Comparison of ENCODE assay signal across 13 cellular contexts in genomic region chr3:12560505-12561188, GRCh38. TPM values are rescaled to one million over a fixed set of nuclear protein-coding genes. Genes with fewer than 3 reads are reported as not detected.
DNase-seq lines count a peak whose midpoint lies in the region; ATAC-seq and TF ChIP-seq lines count a peak whose summit lies in the region.
"Had no signal": no experiment of that assay in that cellular context is flagged by ENCODE, and none has a peak within 500 bp of the region (broad histone marks: within the 10 kb centered on the region; RNA-seq: fewer than 3 reads in every experiment).

No MANE protein-coding gene starts in this region.

- no peak overlapping the region for H3K4me3 ChIP-seq in PC-9
- H3K4me3 ChIP-seq in thyroid gland (replicated peaks in 1 of 3) = no peak overlapping the region
- H3K4me3 ChIP-seq: GM23248, skin epidermis had no signal

- peaks cover 11% of the 10 kb centered on the region for H3K36me3 Mint-ChIP-seq in activated naive CD8-positive, alpha-beta T cell treated with anti-CD3 and anti-CD28 coated beads, Interleukin-2, amount 50 U/mL, for 24 hours (ENCODE audit: low read depth)

- H3K9me2 ChIP-seq in PC-9 (ENCODE audit: insufficient read depth) = 0 out of 2 replicates have a peak, but pooled peaks cover under 1% of the 10 kb centered on the region

- TF ChIP-seq CTCF in PC-9 (conservative IDR thresholded peaks at IDR 0.05) = no peak
- TF ChIP-seq CTCF in thyroid gland (IDR thresholded peaks at IDR 0.05) = no peak

- peaks cover 12% of the 10 kb centered on the region for H3F3A ChIP-seq in PC-9 (ENCODE audit: insufficient read depth, low read depth)

- H3K4me3 Mint-ChIP-seq in activated naive CD8-positive, alpha-beta T cell treated with anti-CD3 and anti-CD28 coated beads, Interleukin-2, amount 50 U/mL, for 24 hours = peak overlapping the region; percentile 4
- H3K4me3 Mint-ChIP-seq: T-helper 2 cell treated with Interferon-gamma antibody and Interleukin-4, amounts not matched to agents 5 μg/mL and 100 μg/mL, for 36 hours had no signal

- H3K27ac ChIP-seq in PC-9 (no peak overlapping the region), thyroid gland (peak overlapping the region in 1 of 3 donors; percentile 20)
- H3K27ac ChIP-seq: C4-2B, GM23248 had no signal

- H3K9me3 ChIP-seq in PC-9 (ENCODE audit: insufficient read depth, low read depth) (no peaks in the 10 kb centered on the region), thyroid gland (no peaks in the 10 kb centered on the region)

- WGBS in thyroid gland, 2 donors = 72 to 77% methylated on average over 5 of the region's 5 CpGs

- H2AFZ ChIP-seq in PC-9 = no peak overlapping the region
- H2AFZ ChIP-seq: GM23248 had no signal

- ATAC-seq in HG03175 (IDR thresholded peaks at IDR 0.05; ENCODE audit: unreplicated experiment) = peak; percentile 38
- ATAC-seq in activated naive CD8-positive, alpha-beta T cell treated with anti-CD3 and anti-CD28 coated beads, Interleukin-2, amount 50 U/mL, for 24 hours = peak; percentile 58

- no peak for TF ChIP-seq POLR2A in thyroid gland (IDR thresholded peaks at IDR 0.05)

- peaks cover 59% of the 10 kb centered on the region for H4K20me1 ChIP-seq in PC-9 (ENCODE audit: insufficient read depth)

- H3K9me3 Mint-ChIP-seq in activated naive CD8-positive, alpha-beta T cell treated with anti-CD3 and anti-CD28 coated beads, Interleukin-2, amount 50 U/mL, for 24 hours = peaks cover 9% of the 10 kb centered on the region

- H3K4me1 ChIP-seq in PC-9 (replicated peaks; ENCODE audit: insufficient read depth) (peaks cover 20% of the 10 kb centered on the region), thyroid gland (peaks cover 46 to 59% of the 10 kb centered on the region in 2 donors)

- CTCF ChIA-PET in PC-9 (lab: Charles Lee) = interaction anchor here (0.7 kb wide), 1 partner anchor 238 kb away, joined by 11 read pairs; no protein-coding TSS in a partner anchor

- no TSS peak for BruUV-seq in PC-9 (replicated peaks; lab: Mats Ljungman, UMichigan)

- peak overlapping the region; percentile 73 for H3K27ac Mint-ChIP-seq in activated naive CD8-positive, alpha-beta T cell treated with anti-CD3 and anti-CD28 coated beads, Interleukin-2, amount 50 U/mL, for 24 hours
- H3K27ac Mint-ChIP-seq: T-helper 2 cell treated with Interferon-gamma antibody and Interleukin-4, amounts not matched to agents 5 μg/mL and 100 μg/mL, for 36 hours had no signal

- H3K27me3 ChIP-seq in PC-9 (ENCODE audit: insufficient read depth, low read depth) (no peaks in the 10 kb centered on the region), thyroid gland (no peaks in the 10 kb centered on the region)

- H3K27me3 Mint-ChIP-seq in activated naive CD8-positive, alpha-beta T cell treated with anti-CD3 and anti-CD28 coated beads, Interleukin-2, amount 50 U/mL, for 24 hours = peaks cover 4% of the 10 kb centered on the region

- peak; percentile 43 for DNase-seq in stimulated activated CD4-positive, alpha-beta T cell treated with anti-CD3 and anti-CD28 coated beads, Interleukin-1b, Interleukin-23, amount 100 ng/mL, for 48 hours
- DNase-seq in stimulated activated CD4-positive, alpha-beta T cell treated with anti-CD3 and anti-CD28 coated beads, Interleukin-4, amount 100 ng/mL, for 24 hours = no peak
- DNase-seq in activated naive CD8-positive, alpha-beta T cell treated with anti-CD3 and anti-CD28 coated beads, Interleukin-2, amount 50 U/mL, for 24 hours = no peak
- DNase-seq in PC-9 (no peak), NCI-H526 (lab: John Stamatoyannopoulos, UW) (no peak), GM03348 (ENCODE audit: low spot score) (no peak), thyroid gland (no peak)
- DNase-seq: GM23248, NCI-H1694 treated with DMSO at 0.1 percent for 48 hours had no signal

- POLR2A ChIA-PET in PC-9 (lab: Charles Lee; ENCODE audit: unreplicated experiment) = no interaction called here

- H3K4me1 Mint-ChIP-seq in activated naive CD8-positive, alpha-beta T cell treated with anti-CD3 and anti-CD28 coated beads, Interleukin-2, amount 50 U/mL, for 24 hours = peaks cover 63% of the 10 kb centered on the region

- H3K36me3 ChIP-seq in PC-9 (ENCODE audit: low read depth) = no peaks in the 10 kb centered on the region
- H3K36me3 ChIP-seq in thyroid gland = no peaks in the 10 kb centered on the region

- no peak overlapping the region for H3K4me2 ChIP-seq in PC-9

- intact Hi-C loops in PC-9 (cut with micrococcal nuclease; ENCODE audit: unreplicated experiment) = no loop called here
- intact Hi-C loops in thyroid gland (cut with DNase I) = loop anchor here (10.0 kb wide), 1 partner anchor 84 kb away; no protein-coding TSS in a partner anchor

- H3K79me2 ChIP-seq in PC-9 (ENCODE audit: low read depth) = peaks cover 86% of the 10 kb centered on the region

RNA-seq across cellular contexts. Expression of gene MKRN2, which starts 3.8 kb away (rescaled TPM):
- total RNA-seq in PC-9 (2021) (25.0 and 30.9 TPM in 2 replicates), thyroid gland (10 to 100 TPM; 37.8 to 53.6 (median 40.7) TPM)

RNA-seq across cellular contexts. Expression of gene MKRN2OS, which starts 15.3 kb away (rescaled TPM):
- total RNA-seq in PC-9 (2021) (6.2 and 6.3 TPM in 2 replicates), thyroid gland (not detected)
- total RNA-seq: GM23248 had no signal
